Comparison of ENCODE assay signal across 14 cellular contexts in the genomic region with DNA sequence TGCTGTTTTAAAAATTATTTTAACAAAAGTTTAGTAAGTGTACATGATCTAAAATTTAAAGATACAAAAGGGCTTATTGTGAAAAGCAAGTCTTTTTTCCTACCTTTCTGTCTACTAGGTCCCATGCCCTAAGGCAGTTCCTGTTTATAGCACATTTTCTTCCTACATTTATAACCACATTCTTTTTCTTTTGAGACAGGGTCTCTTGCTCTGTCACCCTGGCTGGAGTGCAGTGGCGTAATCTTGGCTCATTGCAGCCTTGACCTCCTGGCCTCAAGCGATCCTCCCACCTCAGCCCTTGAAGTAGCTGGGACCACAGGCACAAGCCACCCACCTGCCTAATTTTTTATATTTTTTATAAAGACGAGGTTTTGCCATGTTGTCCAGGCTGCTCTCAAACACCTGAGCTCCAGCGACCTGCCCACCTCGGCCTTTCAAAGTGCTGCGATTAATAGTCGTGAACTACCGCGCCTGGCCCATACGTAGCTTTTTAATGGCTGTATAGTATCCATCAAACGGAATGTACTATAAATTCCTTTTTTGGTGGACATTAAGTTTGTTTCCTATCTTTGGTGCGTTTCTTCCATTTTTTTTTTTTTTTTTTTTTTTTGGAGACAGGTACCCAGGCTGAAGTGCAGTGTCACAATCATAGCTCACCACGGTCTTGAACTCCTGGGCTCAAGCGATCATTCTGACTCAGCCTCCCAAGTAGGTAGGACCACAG. TPM values are rescaled to one million over a fixed set of nuclear protein-coding genes. Genes with fewer than 3 reads are reported as not detected.
DNase-seq lines count a peak whose midpoint lies in the region; TF ChIP-seq lines count a peak whose summit lies in the region.
"Had no signal": no experiment of that assay in that cellular context is flagged by ENCODE, and none has a peak within 500 bp of the region (broad histone marks: within the 10 kb centered on the region; RNA-seq: fewer than 3 reads in every experiment).

No MANE protein-coding gene starts in this region.

- peaks cover 43% of the 10 kb centered on the region for H3K9me3 ChIP-seq in endodermal cell (ENCODE audit: control insufficient read depth, low read length)

- H3K4me1 ChIP-seq in endodermal cell (ENCODE audit: control insufficient read depth, insufficient read depth, low read length), result no peaks in the 10 kb centered on the region

- peaks cover 70% of the 10 kb centered on the region for H3K36me3 ChIP-seq in endodermal cell (ENCODE audit: control insufficient read depth, insufficient read depth, low read length)

- H3K27ac ChIP-seq in endodermal cell (ENCODE audit: low read depth, low read length), result no peak overlapping the region

- no peak for TF ChIP-seq CTCF in endodermal cell (conservative IDR thresholded peaks at IDR 0.05)

- H3K27me3 Mint-ChIP-seq in endodermal cell (ENCODE audit: insufficient read depth), result no peaks in the 10 kb centered on the region
- H3K27me3 Mint-ChIP-seq: CD4-positive, alpha-beta memory T cell had no signal

- H3K9ac ChIP-seq in endodermal cell (ENCODE audit: extremely low read depth, low read length, poor library complexity, severe bottlenecking), result no peak overlapping the region

- WGBS in endodermal cell (ENCODE audit: insufficient coverage in 1 of 2, insufficient read length in 1 of 2), 2 experiments, result 94 to 96% methylated on average over 9 to 14 of the region's 14 CpGs

- H3K27me3 ChIP-seq in endodermal cell (ENCODE audit: control insufficient read depth, insufficient read depth, low read length, poor library complexity, severe bottlenecking), result no peaks in the 10 kb centered on the region

- DNase-seq in AML-193 (lab: John Stamatoyannopoulos, UW) (peak; percentile 91), Kasumi-1 (lab: John Stamatoyannopoulos, UW) (peak; percentile 7 to 29), SK-MEL-5 (ENCODE audit: low read depth, low spot score) (peak; percentile 21), endodermal cell (no peak), SHP77 treated with DMSO at 0.1 percent for 48 hours (lab: John Stamatoyannopoulos, UW) (no peak), Ammon's horn (ENCODE audit: low spot score) (no peak)
- DNase-seq in activated CD4-positive, alpha-beta T cell treated with anti-CD3 and anti-CD28 coated beads, Interleukin-2, amount 50 U/mL, for 4 hours, result no peak
- DNase-seq: CD4-positive, alpha-beta memory T cell; DMS79 treated with DMSO at 0.1 percent for 48 hours; GDM1; GOT3; HFFc6; KG1; NCI-H1694 had no signal

- H3K4me3 ChIP-seq in endodermal cell (ENCODE audit: low read length), result no peak overlapping the region

- no peaks in the 10 kb centered on the region for H3K4me1 Mint-ChIP-seq in endodermal cell

- H3K9me3 Mint-ChIP-seq in endodermal cell, result peaks cover 17% of the 10 kb centered on the region

- H3K36me3 Mint-ChIP-seq in endodermal cell (ENCODE audit: low read depth), result peaks cover 48% of the 10 kb centered on the region

- in situ Hi-C loops in SK-MEL-5 (cut with HindIII; ENCODE audit: low pct_unique_long_range_greater_than_20kb, low sequenced_read_pairs), result no loop called here

- no peak overlapping the region for H3K4me3 Mint-ChIP-seq in endodermal cell
- H3K4me3 Mint-ChIP-seq: HFFc6 had no signal

- H3K27ac Mint-ChIP-seq in endodermal cell, result peak overlapping the region; percentile 44

RNA-seq across cellular contexts. Expression of gene FRS2, which starts 20.9 kb away (rescaled TPM):
- 24.3 and 26.6 TPM in 2 replicates for total RNA-seq in SK-MEL-5 (2014; rRNA removed; shearing (Covaris generic))
- 12.0 and 13.2 TPM in 2 replicates for polyA plus RNA-seq in SK-MEL-5 (2015; cell fraction: cytosol; rRNA removed)
- 26.9 and 31.6 TPM in 2 replicates for polyA plus RNA-seq in SK-MEL-5 (2015; cell fraction: nucleus; rRNA removed)
- 10 to 100 TPM; 63.1 to 65.8 TPM for total RNA-seq in endodermal cell
- polyA plus RNA-seq in endodermal cell (2013, experiment 1 of 2), result 32.6 TPM
- 37.5 TPM for polyA plus RNA-seq in endodermal cell (2013, experiment 2 of 2)

Comparison
In these comparisons a context has a peak if more than half of its experiments do, and no peak if none do; other contexts are left out.
1. DNase-seq: peak in AML-193 (2 of 2), Kasumi-1 (2 of 2) and SK-MEL-5 (single experiment); none in endodermal cell (single experiment), activated CD4-positive, alpha-beta T cell treated with anti-CD3 and anti-CD28 coated beads, Interleukin-2, amount 50 U/mL, for 4 hours (0 of 2), SHP77 treated with DMSO at 0.1 percent for 48 hours (single experiment) and Ammon's horn (single experiment).